In the genomic region with DNA sequence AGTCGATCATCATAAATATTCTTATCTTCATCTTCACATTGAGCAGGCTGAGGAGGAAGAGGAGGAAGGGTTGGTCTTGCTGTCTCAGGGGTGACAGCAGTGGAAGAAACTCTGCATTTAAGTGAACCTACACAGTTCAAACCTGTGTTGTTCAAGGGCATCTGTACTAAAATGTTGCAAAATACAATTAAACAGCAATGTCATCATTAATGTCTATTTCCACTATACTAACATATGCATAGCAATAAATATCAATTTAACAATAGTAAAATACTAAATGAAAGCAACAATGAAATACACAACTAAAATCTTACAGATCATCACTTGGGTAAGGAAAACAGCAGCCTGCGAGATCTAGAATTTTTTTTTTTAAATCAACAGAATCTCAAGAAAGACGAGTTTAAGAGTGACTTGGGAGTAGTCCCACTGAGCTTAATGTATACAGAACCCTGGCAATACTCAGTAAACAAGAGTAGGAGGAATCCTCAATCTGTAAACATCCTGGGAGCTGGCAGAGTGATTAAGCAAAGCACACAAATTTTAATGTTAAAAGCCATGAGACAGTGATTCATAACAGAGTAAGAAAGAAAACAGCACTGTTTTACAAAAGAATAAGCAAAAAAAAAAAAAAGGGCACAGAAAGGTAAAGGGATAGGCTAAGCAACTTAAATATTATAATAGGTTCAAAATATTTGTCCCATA, we compare ENCODE assay signal across 19 cellular contexts. TPM values are rescaled to one million over a fixed set of nuclear protein-coding genes. Genes with fewer than 3 reads are reported as not detected.
A peak's percentile ranks its signal among the peaks of the same experiment; 100 is the strongest.
DNase-seq lines count a peak whose midpoint lies in the region; TF ChIP-seq lines count a peak whose summit lies in the region.
"Had no signal": no experiment of that assay in that cellular context is flagged by ENCODE, and none has a peak within 500 bp of the region (broad histone marks: within the 10 kb centered on the region; RNA-seq: fewer than 3 reads in every experiment).

No MANE protein-coding gene starts in this region.

- DNase-seq in LNCaP clone FGC (ENCODE audit: low read depth) (peak; percentile 72), hepatocyte (ENCODE audit: low spot score) (no peak), DMS 273 treated with DMSO at 0.1 percent for 48 hours (lab: John Stamatoyannopoulos, UW) (no peak), NCI-H2107 (lab: John Stamatoyannopoulos, UW) (no peak)
- no peak for DNase-seq in stimulated activated CD4-positive, alpha-beta T cell treated with anti-CD3 and anti-CD28 coated beads, Interleukin-12 subunit alpha, Interleukin-12 subunit beta, amount 100 ng/mL, for 4 hours
- no peak for DNase-seq in stimulated activated CD4-positive, alpha-beta T cell treated with anti-CD3 and anti-CD28 coated beads, Interleukin-4, amount 100 ng/mL, for 1 hour
- DNase-seq: activated naive CD8-positive, alpha-beta T cell treated with anti-CD3 and anti-CD28 coated beads, Interleukin-2, amount 50 U/mL, for 24 hours; dermis blood vessel endothelial cell; head of caudate nucleus; immature natural killer cell; Kasumi-1; NCI-H146; occipital lobe; Peyer's patch; T1000 had no signal

- H3K27me3 ChIP-seq in hepatocyte, result no peaks in the 10 kb centered on the region
- H3K27me3 ChIP-seq: Peyer's patch had no signal

- peaks cover 43% of the 10 kb centered on the region for H3K36me3 Mint-ChIP-seq in brain
- H3K36me3 Mint-ChIP-seq: immature natural killer cell; stimulated activated memory B cell treated with anti-CD40 and anti-IgM and Interleukin-4, amounts not matched to agents 10 μg/mL and 1 μg/mL and 100 μg/mL, for 72 hours had no signal

- no peak for TF ChIP-seq CTCF in C4-2B (conservative IDR thresholded peaks at IDR 0.05)
- no peak for TF ChIP-seq CTCF in LNCaP clone FGC (IDR thresholded peaks at IDR 0.05; ENCODE audit: control insufficient read depth, extremely low read depth, insufficient read depth)
- no peak for TF ChIP-seq CTCF in brain (conservative IDR thresholded peaks at IDR 0.05)
- no peak for TF ChIP-seq CTCF in hepatocyte (IDR thresholded peaks at IDR 0.05; ENCODE audit: poor library complexity)

- no peaks in the 10 kb centered on the region for H3K27me3 Mint-ChIP-seq in brain
- H3K27me3 Mint-ChIP-seq: stimulated activated memory B cell treated with anti-CD40 and anti-IgM and Interleukin-4, amounts not matched to agents 10 μg/mL and 1 μg/mL and 100 μg/mL, for 72 hours had no signal

- H4K20me1 ChIP-seq in hepatocyte (ENCODE audit: insufficient read depth, poor library complexity, severe bottlenecking), result no peaks in the 10 kb centered on the region

- peak overlapping the region; percentile 32 for H3K4me3 ChIP-seq in LNCaP clone FGC (ENCODE audit: low read depth, low read length)
- no peak overlapping the region for H3K4me3 ChIP-seq in hepatocyte
- H3K4me3 ChIP-seq: Peyer's patch, thoracic aorta had no signal

- H2AFZ ChIP-seq in hepatocyte, result no peak overlapping the region

- 59% methylated on average over 3 of the region's 3 CpGs for WGBS in hepatocyte (ENCODE audit: low lambda C conversion rate, missing lambda C conversion rate)

- H3K9me2 ChIP-seq in hepatocyte (replicated peaks; ENCODE audit: insufficient read depth), result no peaks in the 10 kb centered on the region

- H3K4me1 ChIP-seq in hepatocyte (ENCODE audit: insufficient read depth), result peaks cover 3% of the 10 kb centered on the region
- H3K4me1 ChIP-seq: Peyer's patch had no signal

- H3K4me3 Mint-ChIP-seq in brain, result peak overlapping the region in 3 of 5 experiments; percentile 25 to 45 (median 33)
- H3K4me3 Mint-ChIP-seq: activated naive CD8-positive, alpha-beta T cell treated with anti-CD3 and anti-CD28 coated beads, Interleukin-2, amount 50 U/mL, for 24 hours; immature natural killer cell; stimulated activated memory B cell treated with anti-CD40 and anti-IgM and Interleukin-4, amounts not matched to agents 10 μg/mL and 1 μg/mL and 100 μg/mL, for 72 hours had no signal

- peak overlapping the region in 2 of 5 experiments; percentile 4 to 22 for H3K27ac Mint-ChIP-seq in brain
- H3K27ac Mint-ChIP-seq: activated naive CD8-positive, alpha-beta T cell treated with anti-CD3 and anti-CD28 coated beads, Interleukin-2, amount 50 U/mL, for 24 hours; immature natural killer cell; stimulated activated memory B cell treated with anti-CD40 and anti-IgM and Interleukin-4, amounts not matched to agents 10 μg/mL and 1 μg/mL and 100 μg/mL, for 72 hours had no signal

- H3K79me2 ChIP-seq in hepatocyte, result peaks cover 61% of the 10 kb centered on the region

- no peaks in the 10 kb centered on the region for H3K9me3 Mint-ChIP-seq in brain
- H3K9me3 Mint-ChIP-seq: activated naive CD8-positive, alpha-beta T cell treated with anti-CD3 and anti-CD28 coated beads, Interleukin-2, amount 50 U/mL, for 24 hours; immature natural killer cell; stimulated activated memory B cell treated with anti-CD40 and anti-IgM and Interleukin-4, amounts not matched to agents 10 μg/mL and 1 μg/mL and 100 μg/mL, for 72 hours had no signal

- peak overlapping the region; percentile 38 for H3K4me2 ChIP-seq in hepatocyte

- no peaks in the 10 kb centered on the region for H3K9me3 ChIP-seq in hepatocyte (ENCODE audit: low read depth)
- H3K9me3 ChIP-seq: Peyer's patch, thoracic aorta had no signal

- H3K4me1 Mint-ChIP-seq in brain, result peaks cover 59% of the 10 kb centered on the region
- H3K4me1 Mint-ChIP-seq: immature natural killer cell; stimulated activated memory B cell treated with anti-CD40 and anti-IgM and Interleukin-4, amounts not matched to agents 10 μg/mL and 1 μg/mL and 100 μg/mL, for 72 hours had no signal

- H3K36me3 ChIP-seq in hepatocyte (replicated peaks; ENCODE audit: insufficient read depth, low read depth), result no peaks in the 10 kb centered on the region
- H3K36me3 ChIP-seq: Peyer's patch, thoracic aorta had no signal

- H3K27ac ChIP-seq in C4-2B, result peak overlapping the region; percentile 50
- H3K27ac ChIP-seq in hepatocyte, result peak overlapping the region; percentile 8
- H3K27ac ChIP-seq: Peyer's patch, thoracic aorta had no signal

RNA-seq across cellular contexts. Expression of a gene that starts 10.0 kb away (rescaled TPM):
- 1.6 TPM for polyA plus RNA-seq in brain (ENCODE audit: insufficient read depth, low read depth, low replicate concordance)
- total RNA-seq in hepatocyte, result 13.3 and 14.2 TPM in 2 replicates
- 9.8 and 12.0 TPM in 2 replicates for polyA plus RNA-seq in hepatocyte
